8 cellular contexts compared by ENCODE assay signal in genomic region chr1:222589462-222590302, GRCh38. TPM values are rescaled to one million over a fixed set of nuclear protein-coding genes. Genes with fewer than 3 reads are reported as not detected.
DNase-seq lines count a peak whose midpoint lies in the region; ATAC-seq and TF ChIP-seq lines count a peak whose summit lies in the region.

TAF1A (minus strand) TSS chr1:222589933.

- H3K56ac ChIP-seq in IMR-90 (ENCODE audit: extremely low read depth, insufficient read depth, low read length), result peak within 1 kb of the TSS; percentile 80

- POLR2A ChIA-PET in IMR-90 (lab: Charles Lee; ENCODE audit: unreplicated experiment), result interaction anchor here (0.7 to 1.1 kb wide), 2 partner anchors 9 to 124 kb away, joined by 3 read pairs; no protein-coding TSS in a partner anchor

- in situ Hi-C loops in IMR-90 (cut with MboI; ENCODE audit: low sequenced_read_pairs), result no loop called here

- no peaks in the 10 kb centered on the region for H3K9me1 ChIP-seq in IMR-90 (ENCODE audit: insufficient read depth, low read length)

- H2AK9ac ChIP-seq in IMR-90 (replicated peaks; ENCODE audit: low read depth, low read length, poor library complexity), result peak within 1 kb of the TSS; percentile 80

- peak within 1 kb of the TSS; percentile 82 for H3K18ac ChIP-seq in IMR-90 (ENCODE audit: low read depth, low read length)

- H4K20me1 ChIP-seq in IMR-90 (ENCODE audit: insufficient read depth, low read length), result no peaks in the 10 kb centered on the region

- dilution Hi-C loops in IMR-90 (cut with HindIII; ENCODE audit: low sequenced_read_pairs, unreplicated experiment), result no loop called here

- TF ChIP-seq CTCF in IMR-90 (conservative IDR thresholded peaks at IDR 0.05; ENCODE audit: low read depth, low read length), result no peak

- TF ChIP-seq RAD21 in IMR-90 (IDR thresholded peaks at IDR 0.05; ENCODE audit: low read length), result no peak

- ATAC-seq in GM21529 (IDR thresholded peaks at IDR 0.05; ENCODE audit: unreplicated experiment) (peak; percentile 100), IMR-90 (ENCODE audit: low read depth) (peak; percentile 97)

- H4K91ac ChIP-seq in IMR-90 (ENCODE audit: insufficient read depth, low read depth, low read length), result peak within 1 kb of the TSS; percentile 49

- 8% methylated on average over 9 of the region's 41 CpGs; no CpG with 5 or more reads in 1 of the 2 experiments for WGBS in IMR-90 (ENCODE audit: extremely low coverage in 2 of 2, insufficient read length in 1 of 2), 2 experiments
- 1% methylated on average over 41 of the region's 41 CpGs for WGBS in esophagus, 2 donors

- 0 out of 2 replicates have a peak within 1 kb of the TSS, but pooled peaks have one; percentile 35 for H2AK5ac ChIP-seq in IMR-90 (ENCODE audit: low read depth, low read length)

- H3K4ac ChIP-seq in IMR-90 (ENCODE audit: low read depth, low read length), result peak within 1 kb of the TSS; percentile 56

- H3K36me3 ChIP-seq in IMR-90 (ENCODE audit: control insufficient read depth, insufficient read depth, low read length), result peaks cover 3% of the 10 kb centered on the region; the same call in 1 of the 2 replicates
- H3K36me3 ChIP-seq in esophagus (ENCODE audit: control insufficient read depth in 2 of 2, insufficient read depth in 2 of 2, low read length in 1 of 2), result no peaks in the 10 kb centered on the region
- H3K36me3 ChIP-seq in mucosa of stomach (ENCODE audit: control insufficient read depth, insufficient read depth, low read length), result no peaks in the 10 kb centered on the region

- peak within 1 kb of the TSS; percentile 83 for H2AFZ ChIP-seq in IMR-90 (replicated peaks; ENCODE audit: low read length, poor library complexity)

- H3K79me1 ChIP-seq in IMR-90 (ENCODE audit: low read depth in 1 of 2, low read length in 2 of 2), result peaks cover 13 to 21% of the 10 kb centered on the region in 2 experiments

- no TSS peak for BruUV-seq in IMR-90 (replicated peaks; lab: Mats Ljungman, UMichigan)

- H2BK20ac ChIP-seq in IMR-90 (ENCODE audit: low read depth, low read length), result no peak within 1 kb of the TSS

- intact Hi-C loops in IMR-90 (cut with micrococcal nuclease), result no loop called here

- no peak within 1 kb of the TSS; the same call in 2 of the 3 replicates for H2BK15ac ChIP-seq in IMR-90 (ENCODE audit: low read depth, low read length)

- H3K4me1 ChIP-seq in IMR-90 (ENCODE audit: control insufficient read depth, insufficient read depth, low read length), result peaks cover 4% of the 10 kb centered on the region; the same call in 1 of the 2 replicates
- peaks cover 0 to 2% of the 10 kb centered on the region in 2 donors for H3K4me1 ChIP-seq in esophagus (ENCODE audit: control insufficient read depth in 2 of 2, insufficient read depth in 2 of 2, low read length in 1 of 2)
- H3K4me1 ChIP-seq in mucosa of stomach (ENCODE audit: control insufficient read depth, insufficient read depth, low read length), result peaks cover 16% of the 10 kb centered on the region

- no peaks in the 10 kb centered on the region for H3K9me3 ChIP-seq in IMR-90 (ENCODE audit: control insufficient read depth, insufficient read depth, low read length)
- H3K9me3 ChIP-seq in esophagus (ENCODE audit: control insufficient read depth in 2 of 2, insufficient read depth in 1 of 2, low read depth in 1 of 2, low read length in 1 of 2), result no peaks in the 10 kb centered on the region
- H3K9me3 ChIP-seq in mucosa of stomach (ENCODE audit: control insufficient read depth, low read length), result no peaks in the 10 kb centered on the region

- CTCF ChIA-PET in IMR-90 (lab: Yijun Ruan, JAX), result interaction anchor here (0.6 kb wide), 1 partner anchor 675 kb away, joined by 3 read pairs; no protein-coding TSS in a partner anchor

- H3K4me3 ChIP-seq in IMR-90 (ENCODE audit: insufficient read depth, low read depth, low read length) (peak within 1 kb of the TSS; percentile 69), esophagus (ENCODE audit: low read depth in 1 of 2, low read length in 2 of 2) (peak within 1 kb of the TSS; percentile 54 to 96), mucosa of stomach (ENCODE audit: low read length) (peak within 1 kb of the TSS; percentile 63)

- H3K14ac ChIP-seq in IMR-90 (replicated peaks; ENCODE audit: low read depth, low read length), result peak within 1 kb of the TSS; percentile 29

- peak within 1 kb of the TSS; percentile 96 for H4K5ac ChIP-seq in IMR-90 (ENCODE audit: low read depth, low read length)

- H2BK120ac ChIP-seq in IMR-90 (ENCODE audit: low read depth, low read length), result peak within 1 kb of the TSS; percentile 25; the same call in 1 of the 2 replicates

- H3K23ac ChIP-seq in IMR-90 (ENCODE audit: low read depth, low read length), result peak within 1 kb of the TSS; percentile 55

- H3K27me3 ChIP-seq in IMR-90 (ENCODE audit: control insufficient read depth, insufficient read depth, low read length), result no peaks in the 10 kb centered on the region
- no peaks in the 10 kb centered on the region for H3K27me3 ChIP-seq in esophagus (ENCODE audit: control insufficient read depth in 1 of 2, insufficient read depth in 2 of 2, low read length in 2 of 2)
- no peaks in the 10 kb centered on the region for H3K27me3 ChIP-seq in mucosa of stomach (ENCODE audit: control insufficient read depth, insufficient read depth, low read length)

- TF ChIP-seq POLR2A in IMR-90 (IDR thresholded peaks at IDR 0.05; ENCODE audit: low read depth, low read length), result no peak

- DNase-seq in DMS153 treated with DMSO at 0.1 percent for 48 hours (lab: John Stamatoyannopoulos, UW; ENCODE audit: unreplicated experiment) (peak; percentile 92), IMR-90 (peak; percentile 74)
- peak; percentile 79 for DNase-seq in activated T-cell treated with anti-CD3 and anti-CD28 coated beads, Interleukin-2, amount 50 U/mL, for 1 hour
- DNase-seq in stimulated activated CD8-positive, alpha-beta memory T cell treated with anti-CD3 and anti-CD28 coated beads, Interleukin-7, amount 100 ng/mL, for 1 hour (ENCODE audit: low read depth in 2 of 2), result peak; percentile 62 to 68

- peak within 1 kb of the TSS; percentile 95 for H3K4me2 ChIP-seq in IMR-90 (ENCODE audit: low read depth, low read length)

- H4K8ac ChIP-seq in IMR-90 (ENCODE audit: low read depth in 2 of 2, low read length in 2 of 2), result peak within 1 kb of the TSS; percentile 89 to 99

- H2BK5ac ChIP-seq in IMR-90 (ENCODE audit: low read depth, low read length, poor library complexity, severe bottlenecking), result peak within 1 kb of the TSS; percentile 61

- H3K27ac ChIP-seq in IMR-90 (ENCODE audit: insufficient read depth, low read length) (peak within 1 kb of the TSS; percentile 84), esophagus (ENCODE audit: low read depth in 2 of 2, low read length in 1 of 2) (peak within 1 kb of the TSS; percentile 61 to 87)

- peak within 1 kb of the TSS; percentile 86 for H3K9ac ChIP-seq in IMR-90 (ENCODE audit: low read depth, low read length)
- H3K9ac ChIP-seq in mucosa of stomach (ENCODE audit: low read length), result peak within 1 kb of the TSS; percentile 74

TF ChIP-seq in IMR-90, 13 proteins besides CTCF, POLR2A, EP300 and RAD21:
- TF ChIP-seq BHLHE40 (IDR thresholded peaks at IDR 0.05; ENCODE audit: low read depth, low read length) (peak; percentile 61; the same call in 1 of the 2 replicates), MAFK (IDR thresholded peaks at IDR 0.05; ENCODE audit: low read depth, low read length) (peak; percentile 27; the same call in 1 of the 2 replicates), ELK1 (IDR thresholded peaks at IDR 0.05; ENCODE audit: borderline replicate concordance, low read depth, low read length) (no peak), RFX5 (IDR thresholded peaks at IDR 0.05; ENCODE audit: low read depth, low read length) (no peak), MXI1 (IDR thresholded peaks at IDR 0.05; ENCODE audit: borderline replicate concordance, low read depth, low read length) (peak; percentile 68; the same call in 1 of the 2 replicates)

TF ChIP-seq in PFSK-1, 5 proteins besides CTCF, POLR2A, EP300 and RAD21:
- TF ChIP-seq REST (IDR thresholded peaks at IDR 0.05; ENCODE audit: insufficient read depth in 1 of 2, low read depth in 2 of 2, low read length in 2 of 2) (peak in 1 of 2 experiments; percentile 18; a peak in 1 of 4 replicates), TAF1 (IDR thresholded peaks at IDR 0.05; ENCODE audit: borderline replicate concordance, insufficient read depth, low read length) (peak; percentile 82), SIN3A (IDR thresholded peaks at IDR 0.05; ENCODE audit: borderline replicate concordance, insufficient read depth, low read length) (peak; percentile 86; the same call in 1 of the 2 replicates), FOXP2 (optimal IDR thresholded peaks at IDR 0.05; ENCODE audit: borderline replicate concordance, extremely low read depth, extremely low read length, insufficient read depth) (no peak), POLR2AphosphoS5 (IDR thresholded peaks at IDR 0.05; ENCODE audit: low read depth, low read length) (peak; percentile 90)

RNA-seq across cellular contexts. Expression of gene TAF1A, which starts in this region (rescaled TPM):
- total RNA-seq in IMR-90 (2012; rRNA removed), result 5.4 and 10.0 TPM in 2 replicates
- polyA plus RNA-seq in IMR-90 (2012; rRNA removed) (2.4 and 3.8 TPM in 2 replicates), esophagus (1 to 10 TPM; 1.2 to 2.2 TPM)
- polyA plus RNA-seq in IMR-90 (2012; cell fraction: cytosol; rRNA removed), result 0.41 and 1.2 TPM in 2 replicates
- 0.76 and 7.2 TPM in 2 replicates for polyA plus RNA-seq in IMR-90 (2012; cell fraction: nucleus; rRNA removed; ENCODE audit: low replicate concordance)
- 3.1 TPM for polyA plus RNA-seq in PFSK-1 (2012; ENCODE audit: insufficient read length, low read depth)

Comparison
In these comparisons a context has a peak if more than half of its experiments do, and no peak if none do; other contexts are left out.
1. Peak in every context shown above with its lines: DNase-seq, ATAC-seq, H3K4me3 ChIP-seq and H3K27ac ChIP-seq.